2 cellular contexts compared by ENCODE assay signal in genomic region chr18:58586886-58587285, GRCh38.
TF ChIP-seq lines count a peak whose summit lies in the region.

No MANE protein-coding gene starts in this region.

TF ChIP-seq in IMR-90, 13 proteins besides CTCF, POLR2A, EP300 and RAD21:
- TF ChIP-seq SMC3 (IDR thresholded peaks at IDR 0.05; ENCODE audit: low read depth, low read length) (no peak), ELK1 (IDR thresholded peaks at IDR 0.05; ENCODE audit: borderline replicate concordance, low read depth, low read length) (no peak), MAZ (IDR thresholded peaks at IDR 0.05; ENCODE audit: borderline replicate concordance, low read depth, low read length) (no peak), RCOR1 (IDR thresholded peaks at IDR 0.05; ENCODE audit: insufficient replicate concordance, low read length) (no peak), NFE2L2 (IDR thresholded peaks at IDR 0.05; ENCODE audit: low read depth, low read length) (no peak), CHD1 (IDR thresholded peaks at IDR 0.05; ENCODE audit: low read depth, low read length) (no peak), USF2 (IDR thresholded peaks at IDR 0.05; ENCODE audit: low read depth, low read length) (no peak)

TF ChIP-seq in H1, 55 proteins besides CTCF, POLR2A, EP300 and RAD21:
- TF ChIP-seq SIRT6 (IDR thresholded peaks at IDR 0.05; ENCODE audit: low read length) = no peak
- TF ChIP-seq KDM1A (IDR thresholded peaks at IDR 0.05; ENCODE audit: borderline replicate concordance, low read length) = peak; percentile 54; the same call in 1 of the 2 replicates
